In genomic region chr5:137995077-137995746, GRCh38 we compare ENCODE assay signal across 10 cellular contexts. TPM values are rescaled to one million over a fixed set of nuclear protein-coding genes. Genes with fewer than 3 reads are reported as not detected.
DNase-seq lines count a peak whose midpoint lies in the region; ATAC-seq, FAIRE-seq and TF ChIP-seq lines count a peak whose summit lies in the region.
"Had no signal": no experiment of that assay in that cellular context is flagged by ENCODE, and none has a peak within 500 bp of the region (broad histone marks: within the 10 kb centered on the region; RNA-seq: fewer than 3 reads in every experiment).

No MANE protein-coding gene starts in this region.

- CTCF ChIA-PET in endothelial cell of umbilical vein (lab: Charles Lee), result interaction anchor here (0.9 to 2.3 kb wide), 4 partner anchors 11 to 216 kb away, joined by 3 to 13 read pairs (median 4); no protein-coding TSS in a partner anchor
- CTCF ChIA-PET in T-cell (lab: Charles Lee), result no interaction called here

- no peaks in the 10 kb centered on the region for H4K20me1 ChIP-seq in endothelial cell of umbilical vein (replicated peaks; ENCODE audit: control insufficient read depth, extremely low read depth, insufficient read depth, low read length)
- H4K20me1 ChIP-seq in osteoblast (ENCODE audit: insufficient read depth, low read length), result peaks cover 7% of the 10 kb centered on the region

- intact Hi-C loops in endothelial cell of umbilical vein (cut with micrococcal nuclease), result loop anchor here (5.0 kb wide), 1 partner anchor 108 kb away; the partner anchor contains the start of gene PKD2L2

- peak; percentile 33 for FAIRE-seq in GM12891 (lab: Jason Lieb, UNC)
- peak; percentile 83 for FAIRE-seq in endothelial cell of umbilical vein (lab: Jason Lieb, UNC)

- H3K9ac ChIP-seq in endothelial cell of umbilical vein (replicated peaks; ENCODE audit: extremely low read depth, insufficient read depth, low read length), result no peak overlapping the region

- H3K4me3 ChIP-seq in endothelial cell of umbilical vein (replicated peaks in 1 of 3; ENCODE audit: insufficient read depth in 1 of 3, low read depth in 1 of 3, low read length in 3 of 3), result no peak overlapping the region
- no peak overlapping the region for H3K4me3 ChIP-seq in osteoblast (ENCODE audit: insufficient read depth, low read length)
- no peak overlapping the region for H3K4me3 ChIP-seq in BE2C (ENCODE audit: low read depth, low read length)

- peak overlapping the region; percentile 29 for H3K27ac ChIP-seq in endothelial cell of umbilical vein (ENCODE audit: insufficient read depth, low read depth, low read length)
- H3K27ac ChIP-seq in osteoblast (ENCODE audit: low read depth, low read length), result no peak overlapping the region

- POLR2A ChIA-PET in endothelial cell of umbilical vein (lab: Charles Lee) (interaction anchor here (0.6 kb wide), 1 partner anchor 82 kb away, joined by 3 read pairs; no protein-coding TSS in a partner anchor), T-cell (lab: Charles Lee) (no interaction called here)

- peak overlapping the region; percentile 27 for H3K4me2 ChIP-seq in endothelial cell of umbilical vein (ENCODE audit: insufficient read depth, low read length)
- H3K4me2 ChIP-seq in osteoblast (ENCODE audit: insufficient read depth, low read length), result peak overlapping the region; percentile 13

- BruUV-seq in endothelial cell of umbilical vein (replicated peaks; lab: Mats Ljungman, UMichigan), result no TSS peak

- no peak overlapping the region for H3K4me3 Mint-ChIP-seq in T-cell
- H3K4me3 Mint-ChIP-seq: activated T-cell treated with anti-CD3 and anti-CD28 coated beads, Interleukin-2, amount 50 U/mL, for 24 hours had no signal

- TF ChIP-seq CTCF in endothelial cell of umbilical vein (IDR thresholded peaks at IDR 0.05; ENCODE audit: extremely low read depth in 1 of 2, insufficient read depth in 1 of 2, low read depth in 1 of 2, low read length in 2 of 2), result no peak
- no peak for TF ChIP-seq CTCF in osteoblast (IDR thresholded peaks at IDR 0.05; ENCODE audit: extremely low read depth, low read depth, low read length)
- TF ChIP-seq CTCF in BE2C (IDR thresholded peaks at IDR 0.05; ENCODE audit: low read depth, low read length), result no peak

- H3K36me3 Mint-ChIP-seq in T-cell, result peaks cover 49% of the 10 kb centered on the region

- peaks cover 0 to 11% (median 0%) of the 10 kb centered on the region in 3 donors for H3K9me3 Mint-ChIP-seq in T-cell

- TF ChIP-seq POLR2A in GM12891 (IDR thresholded peaks at IDR 0.05; ENCODE audit: low read depth, low read length) (no peak), endothelial cell of umbilical vein (IDR thresholded peaks at IDR 0.05; ENCODE audit: low read depth, low read length) (no peak)

- H3K4me1 ChIP-seq in endothelial cell of umbilical vein (ENCODE audit: control insufficient read depth, extremely low read depth, insufficient read depth, low read length), result peaks cover 16% of the 10 kb centered on the region
- peaks cover 24% of the 10 kb centered on the region for H3K4me1 ChIP-seq in osteoblast (ENCODE audit: insufficient read depth, low read length)
- 0 out of 2 replicates have a peak, but pooled peaks cover 4% of the 10 kb centered on the region for H3K4me1 ChIP-seq in BE2C

- H3K27ac Mint-ChIP-seq in T-cell, result no peak overlapping the region
- H3K27ac Mint-ChIP-seq: activated T-cell treated with anti-CD3 and anti-CD28 coated beads, Interleukin-2, amount 50 U/mL, for 24 hours had no signal

- H3K9me3 ChIP-seq in endothelial cell of umbilical vein (replicated peaks; ENCODE audit: control insufficient read depth, insufficient read depth, low read length) (no peaks in the 10 kb centered on the region), osteoblast (ENCODE audit: low read depth, low read length) (no peaks in the 10 kb centered on the region), BE2C (no peaks in the 10 kb centered on the region; the same call in 1 of the 2 replicates)

- DNase-seq in GM12891 (ENCODE audit: insufficient read length, low spot score) (no peak), OCI-M1 (lab: John Stamatoyannopoulos, UW) (peak; percentile 93), endothelial cell of umbilical vein (ENCODE audit: low read depth, low spot score) (peak; percentile 74), osteoblast (ENCODE audit: insufficient read length, low spot score, missing footprints) (no peak), T-cell (no peak), NCI-H1694 treated with DMSO at 0.1 percent for 48 hours (lab: John Stamatoyannopoulos, UW) (no peak), cerebellar nuclear complex (lab: John Stamatoyannopoulos, UW) (no peak), BE2C (no peak)
- DNase-seq: activated T-cell treated with anti-CD3 and anti-CD28 coated beads, Interleukin-2, amount 50 U/mL, for 24 hours; islet precursor cell had no signal

- no peaks in the 10 kb centered on the region for H3K27me3 ChIP-seq in endothelial cell of umbilical vein (ENCODE audit: control insufficient read depth in 2 of 2, insufficient read depth in 2 of 2, low read length in 2 of 2)
- no peaks in the 10 kb centered on the region for H3K27me3 ChIP-seq in osteoblast (ENCODE audit: insufficient read depth, low read length)
- H3K27me3 ChIP-seq in BE2C, result no peaks in the 10 kb centered on the region

- peaks cover 30 to 45% (median 45%) of the 10 kb centered on the region in 3 donors for H3K4me1 Mint-ChIP-seq in T-cell

- ATAC-seq in T-cell (replicated peaks in 1 of 4), result no peak

- no peaks in the 10 kb centered on the region for H3K9me1 ChIP-seq in endothelial cell of umbilical vein (replicated peaks; ENCODE audit: control insufficient read depth, extremely low read depth, insufficient read depth, low read length)

- dilution Hi-C loops in endothelial cell of umbilical vein (cut with MboI; ENCODE audit: extremely low pct_ligation_motif_present, low sequenced_read_pairs), result no loop called here

- H3K79me2 ChIP-seq in endothelial cell of umbilical vein (ENCODE audit: control insufficient read depth, insufficient read depth, low read length), result peaks cover 37% of the 10 kb centered on the region
- H3K79me2 ChIP-seq in osteoblast (ENCODE audit: insufficient read depth, low read length), result peaks cover 64% of the 10 kb centered on the region

- H3K36me3 ChIP-seq in endothelial cell of umbilical vein (ENCODE audit: control insufficient read depth in 2 of 2, extremely low read depth in 1 of 2, insufficient read depth in 2 of 2, low read length in 2 of 2) (peaks cover 0 to 2% of the 10 kb centered on the region in 2 experiments), osteoblast (ENCODE audit: insufficient read depth, low read length) (peaks cover 9% of the 10 kb centered on the region), BE2C (peaks cover 23% of the 10 kb centered on the region)

- no peaks in the 10 kb centered on the region for H3K27me3 Mint-ChIP-seq in T-cell
- H3K27me3 Mint-ChIP-seq: activated T-cell treated with anti-CD3 and anti-CD28 coated beads, Interleukin-2, amount 50 U/mL, for 24 hours had no signal

- no peak overlapping the region for H2AFZ ChIP-seq in endothelial cell of umbilical vein (ENCODE audit: low read depth, low read length)
- no peak overlapping the region for H2AFZ ChIP-seq in osteoblast (ENCODE audit: low read length)

TF ChIP-seq in GM12891, 5 proteins besides CTCF, POLR2A, EP300 and RAD21:
- TF ChIP-seq POU2F2 (IDR thresholded peaks at IDR 0.05; ENCODE audit: low read depth, low read length), result no peak
- no peak for TF ChIP-seq SPI1 (IDR thresholded peaks at IDR 0.05; ENCODE audit: low read depth, low read length)
- no peak for TF ChIP-seq POLR2AphosphoS5 (IDR thresholded peaks at IDR 0.05; ENCODE audit: low read depth, low read length)
- no peak for TF ChIP-seq PAX5 (IDR thresholded peaks at IDR 0.05; ENCODE audit: insufficient read depth, low read length, severe bottlenecking)
- TF ChIP-seq TAF1 (IDR thresholded peaks at IDR 0.05; ENCODE audit: low read depth, low read length), result no peak

TF ChIP-seq in endothelial cell of umbilical vein, 7 proteins besides CTCF, POLR2A, EP300 and RAD21:
- TF ChIP-seq POLR2AphosphoS5 (IDR thresholded peaks at IDR 0.05; ENCODE audit: insufficient read depth, low read depth, low read length) (no peak), JUN (IDR thresholded peaks at IDR 0.05; ENCODE audit: borderline replicate concordance, insufficient read depth, insufficient read length, low read depth) (peak; percentile 59), FOS (IDR thresholded peaks at IDR 0.05; ENCODE audit: borderline replicate concordance, insufficient read depth, low read length) (peak; percentile 75), EZH2 (IDR thresholded peaks at IDR 0.05; ENCODE audit: borderline replicate concordance, low read depth, low read length, severe bottlenecking) (no peak), GATA2 (IDR thresholded peaks at IDR 0.05; ENCODE audit: insufficient read depth, insufficient read length, low read depth, low read length) (no peak)

RNA-seq across cellular contexts. Expression of gene FAM13B, which starts 37.7 kb away (rescaled TPM):
- 12.5 TPM for polyA plus RNA-seq in GM12891 (2012; ENCODE audit: low read depth, missing spikeins)
- total RNA-seq in endothelial cell of umbilical vein (19.3 and 25.4 TPM in 2 replicates), osteoblast (55.7 and 59.7 TPM in 2 replicates), T-cell (10 to 100 TPM; 43.4 to 53.7 (median 49.6) TPM)
- polyA plus RNA-seq in endothelial cell of umbilical vein, result 6.8 and 8.7 TPM in 2 replicates
- polyA plus RNA-seq in endothelial cell of umbilical vein (2011; cell fraction: cytosol; rRNA removed), result 7.1 and 8.3 TPM in 2 replicates
- 25.9 and 32.1 TPM in 2 replicates for polyA plus RNA-seq in endothelial cell of umbilical vein (2011; cell fraction: nucleus; rRNA removed)
- polyA plus RNA-seq in endothelial cell of umbilical vein (2012), result 5.6 and 10.3 TPM in 2 replicates
- 18.0 and 19.3 TPM in 2 replicates for polyA minus RNA-seq in endothelial cell of umbilical vein
- polyA minus RNA-seq in endothelial cell of umbilical vein (2011; cell fraction: cytosol; rRNA and poly(A)+ RNA removed), result 13.4 TPM
- 61.2 and 73.2 TPM in 2 replicates for polyA minus RNA-seq in endothelial cell of umbilical vein (2011; cell fraction: nucleus; rRNA and poly(A)+ RNA removed)
- 7.1 TPM for polyA plus RNA-seq in BE2C (2012; ENCODE audit: insufficient read depth, insufficient read length, low read depth)

Comparison
In these comparisons a context has a peak if more than half of its experiments do, and no peak if none do; other contexts are left out.
1. DNase-seq: peak in OCI-M1 (single experiment) and endothelial cell of umbilical vein (single experiment); none in GM12891 (single experiment), osteoblast (single experiment), T-cell (0 of 34), NCI-H1694 treated with DMSO at 0.1 percent for 48 hours (single experiment), cerebellar nuclear complex (0 of 2) and BE2C (single experiment).